In the genomic region with DNA sequence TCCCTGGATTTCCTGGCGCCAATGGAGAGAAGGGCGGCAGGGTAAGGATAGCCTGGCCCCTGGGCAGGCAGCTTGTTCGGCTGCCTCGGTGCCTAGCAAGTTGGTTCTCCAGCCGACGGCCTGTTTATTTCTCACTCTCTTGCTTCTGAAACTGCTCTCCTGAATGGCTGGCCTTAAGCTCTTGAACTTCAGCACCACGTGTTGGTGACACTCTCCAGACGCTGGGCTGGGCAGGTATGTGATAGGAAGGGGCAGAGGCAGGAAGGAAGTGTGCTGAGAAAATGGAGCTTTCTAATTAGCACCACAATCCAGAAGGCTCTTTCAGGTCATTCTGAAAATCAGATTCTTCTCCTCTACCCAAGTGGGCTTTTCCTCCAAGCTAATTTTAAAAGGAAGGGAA, we compare ENCODE assay signal across 18 cellular contexts.
"Had no signal": no experiment of that assay in that cellular context is flagged by ENCODE, and none has a peak within 500 bp of the region (broad histone marks: within the 10 kb centered on the region; RNA-seq: fewer than 3 reads in every experiment).

No MANE protein-coding gene starts in this region.

- H3K27ac ChIP-seq: adrenal gland, gastrocnemius medialis, skin epidermis, thoracic aorta, VCaP had no signal

- H3K27ac Mint-ChIP-seq: activated naive CD4-positive, alpha-beta T cell treated with anti-CD3 and anti-CD28 coated beads, Interleukin-2, amount 50 U/mL, for 24 hours; activated T-cell treated with anti-CD3 and anti-CD28 coated beads, Interleukin-2, amount 50 U/mL, for 72 hours; progenitor cell of endocrine pancreas had no signal

- H3K4me1 ChIP-seq: adrenal gland, gastrocnemius medialis had no signal

- DNase-seq: activated CD4-positive, alpha-beta T cell treated with anti-CD3 and anti-CD28 coated beads for 1 hour; activated effector memory CD4-positive, alpha-beta T cell treated with anti-CD3 and anti-CD28 coated beads, Interleukin-2, amount 50 U/mL, for 16 hours; activated T-cell treated with anti-CD3 and anti-CD28 coated beads, Interleukin-2, amount 50 U/mL, for 72 hours; adrenal gland; erythroblast; gastrocnemius medialis; left colon; stimulated activated CD4-positive, alpha-beta T cell treated with anti-CD3 and anti-CD28 coated beads, Interleukin-15, amount 100 ng/mL, for 24 hours; stimulated activated CD4-positive, alpha-beta T cell treated with anti-CD3 and anti-CD28 coated beads, Interleukin-4, amount 100 ng/mL, for 1 hour; T-helper 2 cell had no signal

- H3K27me3 ChIP-seq: adrenal gland, gastrocnemius medialis had no signal

- H3K4me3 ChIP-seq: adrenal gland, coronary artery, gastrocnemius medialis, skin epidermis, thoracic aorta had no signal

- H3K36me3 Mint-ChIP-seq: activated naive CD4-positive, alpha-beta T cell treated with anti-CD3 and anti-CD28 coated beads, Interleukin-2, amount 50 U/mL, for 24 hours had no signal

- H3K4me3 Mint-ChIP-seq: activated naive CD4-positive, alpha-beta T cell treated with anti-CD3 and anti-CD28 coated beads, Interleukin-2, amount 50 U/mL, for 24 hours; activated T-cell treated with anti-CD3 and anti-CD28 coated beads, Interleukin-2, amount 50 U/mL, for 72 hours; central memory CD8-positive, alpha-beta T cell had no signal

- H3K9me3 Mint-ChIP-seq: activated naive CD4-positive, alpha-beta T cell treated with anti-CD3 and anti-CD28 coated beads, Interleukin-2, amount 50 U/mL, for 24 hours; activated T-cell treated with anti-CD3 and anti-CD28 coated beads, Interleukin-2, amount 50 U/mL, for 72 hours; central memory CD8-positive, alpha-beta T cell had no signal

- H3K36me3 ChIP-seq: gastrocnemius medialis had no signal

- H3K27me3 Mint-ChIP-seq: activated naive CD4-positive, alpha-beta T cell treated with anti-CD3 and anti-CD28 coated beads, Interleukin-2, amount 50 U/mL, for 24 hours; progenitor cell of endocrine pancreas had no signal

- ATAC-seq: activated T-cell treated with anti-CD3 and anti-CD28 coated beads, Interleukin-2, amount 50 U/mL, for 72 hours; gastrocnemius medialis; left colon; right cardiac atrium had no signal

- H3K4me1 Mint-ChIP-seq: activated naive CD4-positive, alpha-beta T cell treated with anti-CD3 and anti-CD28 coated beads, Interleukin-2, amount 50 U/mL, for 24 hours; central memory CD8-positive, alpha-beta T cell had no signal

- H3K9me3 ChIP-seq: adrenal gland, gastrocnemius medialis, thoracic aorta had no signal
